Comparison of ENCODE assay signal across 1 cellular context in genomic region chr13:40345149-40345514, GRCh38.
A peak's percentile ranks its signal among the peaks of the same experiment; 100 is the strongest.
TF ChIP-seq lines count a peak whose summit lies in the region.

No MANE protein-coding gene starts in this region.

TF ChIP-seq in HepG2, 621 proteins besides CTCF, POLR2A, EP300 and RAD21 (continues in another document):
- TF ChIP-seq ZNF788 (CRISPR knock-in tag; IDR thresholded peaks at IDR 0.05; ENCODE audit: borderline replicate concordance), result no peak
- no peak for TF ChIP-seq IKZF5 (CRISPR knock-in tag; IDR thresholded peaks at IDR 0.05)
- no peak for TF ChIP-seq ZNF740 (CRISPR knock-in tag; IDR thresholded peaks at IDR 0.05)
- peak; percentile 39; the same call in 1 of the 2 replicates for TF ChIP-seq ZFY (CRISPR knock-in tag; IDR thresholded peaks at IDR 0.05)
- no peak for TF ChIP-seq ARNTL (CRISPR knock-in tag; IDR thresholded peaks at IDR 0.05)
- TF ChIP-seq SMYD3 (CRISPR knock-in tag; IDR thresholded peaks at IDR 0.05), result no peak
- no peak for TF ChIP-seq EHMT2 (IDR thresholded peaks at IDR 0.05; ENCODE audit: borderline replicate concordance, low read depth, low read length)
- TF ChIP-seq SP5 (CRISPR knock-in tag; IDR thresholded peaks at IDR 0.05; ENCODE audit: borderline replicate concordance, low read depth), result no peak
- TF ChIP-seq YEATS2 (CRISPR knock-in tag; IDR thresholded peaks at IDR 0.05; ENCODE audit: borderline replicate concordance), result no peak
- no peak for TF ChIP-seq ISX (CRISPR knock-in tag; conservative IDR thresholded peaks at IDR 0.05)
- TF ChIP-seq ZNF33A (CRISPR knock-in tag; IDR thresholded peaks at IDR 0.05; ENCODE audit: borderline replicate concordance), result no peak
- no peak for TF ChIP-seq ETV6 (CRISPR knock-in tag; conservative IDR thresholded peaks at IDR 0.05)
- TF ChIP-seq KLF12 (CRISPR knock-in tag; IDR thresholded peaks at IDR 0.05; ENCODE audit: borderline replicate concordance), result no peak
- TF ChIP-seq ZNF639 (CRISPR knock-in tag; conservative IDR thresholded peaks at IDR 0.05), result no peak
- no peak for TF ChIP-seq ZNF75D (CRISPR knock-in tag; IDR thresholded peaks at IDR 0.05; ENCODE audit: borderline replicate concordance)
- TF ChIP-seq ZNF577 (CRISPR knock-in tag; IDR thresholded peaks at IDR 0.05; ENCODE audit: borderline replicate concordance, low read depth), result no peak
- TF ChIP-seq ZBTB49 (CRISPR knock-in tag; IDR thresholded peaks at IDR 0.05; ENCODE audit: borderline replicate concordance), result no peak
- peak; percentile 56 for TF ChIP-seq RARA (CRISPR knock-in tag; IDR thresholded peaks at IDR 0.05)
- no peak for TF ChIP-seq ZNF83 (CRISPR knock-in tag; IDR thresholded peaks at IDR 0.05; ENCODE audit: borderline replicate concordance)
- no peak for TF ChIP-seq ZNF367 (CRISPR knock-in tag; IDR thresholded peaks at IDR 0.05; ENCODE audit: borderline replicate concordance)
- TF ChIP-seq RXRB (CRISPR knock-in tag; IDR thresholded peaks at IDR 0.05; ENCODE audit: borderline replicate concordance), result peak; percentile 46; the same call in 1 of the 2 replicates
- no peak for TF ChIP-seq MEF2D (CRISPR knock-in tag; IDR thresholded peaks at IDR 0.05)
- peak; percentile 10; the same call in 1 of the 2 replicates for TF ChIP-seq ZNF687 (CRISPR knock-in tag; IDR thresholded peaks at IDR 0.05)
- TF ChIP-seq ZNF451 (CRISPR knock-in tag; IDR thresholded peaks at IDR 0.05), result no peak
- TF ChIP-seq NR2F6 (IDR thresholded peaks at IDR 0.05), result peak; percentile 30; the same call in 1 of the 2 replicates
- TF ChIP-seq NR2F6 (CRISPR knock-in tag; IDR thresholded peaks at IDR 0.05), result peak; percentile 41; the same call in 1 of the 2 replicates
- no peak for TF ChIP-seq SP2 (CRISPR knock-in tag; IDR thresholded peaks at IDR 0.05)
- no peak for TF ChIP-seq ZNF746 (CRISPR knock-in tag; IDR thresholded peaks at IDR 0.05)
- TF ChIP-seq ADNP (CRISPR knock-in tag; IDR thresholded peaks at IDR 0.05), result no peak
- 0 out of 2 replicates have a peak, but pooled peaks have one; percentile 21 for TF ChIP-seq BCL6 (CRISPR knock-in tag; IDR thresholded peaks at IDR 0.05)
- no peak for TF ChIP-seq MAFK (conservative IDR thresholded peaks at IDR 0.05 in 1 of 2, IDR thresholded peaks at IDR 0.05 in 1 of 2; ENCODE audit: low read length in 2 of 2)
- no peak for TF ChIP-seq JUN (CRISPR knock-in tag; IDR thresholded peaks at IDR 0.05)
- no peak for TF ChIP-seq ZNF34 (CRISPR knock-in tag; IDR thresholded peaks at IDR 0.05; ENCODE audit: borderline replicate concordance)
- no peak for TF ChIP-seq KMT2B (CRISPR knock-in tag; IDR thresholded peaks at IDR 0.05)
- 0 out of 2 replicates have a peak, but pooled peaks have one; percentile 13 for TF ChIP-seq YEATS4 (CRISPR knock-in tag; IDR thresholded peaks at IDR 0.05; ENCODE audit: borderline replicate concordance)
- peak; percentile 31; the same call in 1 of the 2 replicates for TF ChIP-seq ARID5B (CRISPR knock-in tag; IDR thresholded peaks at IDR 0.05)
- TF ChIP-seq ZNF143 (CRISPR knock-in tag; IDR thresholded peaks at IDR 0.05), result no peak
- no peak for TF ChIP-seq BRCA1 (CRISPR knock-in tag; IDR thresholded peaks at IDR 0.05)
- no peak for TF ChIP-seq GATAD2A (CRISPR knock-in tag; IDR thresholded peaks at IDR 0.05)
- TF ChIP-seq ZBTB34 (CRISPR knock-in tag; IDR thresholded peaks at IDR 0.05), result no peak
- TF ChIP-seq HNF4A (CRISPR knock-in tag; IDR thresholded peaks at IDR 0.05), result peak; percentile 46
- TF ChIP-seq ZBTB2 (CRISPR knock-in tag; IDR thresholded peaks at IDR 0.05; ENCODE audit: low read depth), result no peak
- no peak for TF ChIP-seq ZNF235 (CRISPR knock-in tag; IDR thresholded peaks at IDR 0.05; ENCODE audit: borderline replicate concordance)
- TF ChIP-seq ARNT2 (CRISPR knock-in tag; IDR thresholded peaks at IDR 0.05; ENCODE audit: low read depth), result no peak
- TF ChIP-seq HNRNPH1 (optimal IDR thresholded peaks at IDR 0.05; ENCODE audit: low read depth, low read length), result no peak
- TF ChIP-seq BCLAF1 (IDR thresholded peaks at IDR 0.05), result no peak
